Comparison of ENCODE assay signal across 9 cellular contexts in genomic region chr4:152189451-152190179, GRCh38.
DNase-seq lines count a peak whose midpoint lies in the region; ATAC-seq and TF ChIP-seq lines count a peak whose summit lies in the region.
"Had no signal": no experiment of that assay in that cellular context is flagged by ENCODE, and none has a peak within 500 bp of the region (broad histone marks: within the 10 kb centered on the region; RNA-seq: fewer than 3 reads in every experiment).

No MANE protein-coding gene starts in this region.

- H3K27ac Mint-ChIP-seq in glutamatergic neuron (ENCODE audit: unreplicated experiment), result peak overlapping the region; percentile 64

- in situ Hi-C loops in transverse colon (cut with MboI; ENCODE audit: low pct_ligation_motif_present in 1 of 4, low pct_unique_long_range_greater_than_20kb in 1 of 4, low sequenced_read_pairs in 3 of 4), result no loop called here

- intact Hi-C loops in posterior vena cava (cut with DNase I), result no loop called here
- intact Hi-C loops in transverse colon (cut with DNase I; ENCODE audit: low total_unique reads), result no loop called here

- H3K36me3 Mint-ChIP-seq in glutamatergic neuron (ENCODE audit: unreplicated experiment), result no peaks in the 10 kb centered on the region

- no peaks in the 10 kb centered on the region for H3K9me3 ChIP-seq in transverse colon

- ATAC-seq in GM18858 (IDR thresholded peaks at IDR 0.05; ENCODE audit: unreplicated experiment), result peak; percentile 88
- peak; percentile 91 for ATAC-seq in GM21619 (IDR thresholded peaks at IDR 0.05; ENCODE audit: unreplicated experiment)
- ATAC-seq in HG03457 (IDR thresholded peaks at IDR 0.05; ENCODE audit: unreplicated experiment), result peak; percentile 73
- ATAC-seq in HG03520 (IDR thresholded peaks at IDR 0.05; ENCODE audit: unreplicated experiment), result no peak

- H3K4me1 Mint-ChIP-seq in glutamatergic neuron (ENCODE audit: low read depth, unreplicated experiment), result peaks cover 13% of the 10 kb centered on the region

- peaks cover 6% of the 10 kb centered on the region for H3K27me3 Mint-ChIP-seq in glutamatergic neuron (ENCODE audit: unreplicated experiment)

- no peak for TF ChIP-seq CTCF in glutamatergic neuron (IDR thresholded peaks at IDR 0.05; ENCODE audit: partially characterized antibody, unreplicated experiment)
- TF ChIP-seq CTCF in transverse colon (IDR thresholded peaks at IDR 0.05), result no peak

- no peaks in the 10 kb centered on the region for H3K4me1 ChIP-seq in transverse colon

- no peaks in the 10 kb centered on the region for H3K27me3 ChIP-seq in transverse colon

- H3K36me3 ChIP-seq in transverse colon, result no peaks in the 10 kb centered on the region

- no peak overlapping the region for H3K4me3 ChIP-seq in transverse colon

- 14 to 51% methylated on average over 2 to 4 of the region's 4 CpGs for WGBS in transverse colon (ENCODE audit: low coverage in 1 of 2), 2 donors

- H3K4me3 Mint-ChIP-seq in glutamatergic neuron (ENCODE audit: unreplicated experiment), result no peak overlapping the region

- TF ChIP-seq EP300 in transverse colon (IDR thresholded peaks at IDR 0.05; ENCODE audit: low read depth), result no peak

- TF ChIP-seq POLR2A in transverse colon (IDR thresholded peaks at IDR 0.05), result no peak

- no peak overlapping the region for H3K27ac ChIP-seq in transverse colon

- peaks cover 1% of the 10 kb centered on the region for H3K9me3 Mint-ChIP-seq in glutamatergic neuron (ENCODE audit: unreplicated experiment)

- DNase-seq in glutamatergic neuron, result no peak
- no peak for DNase-seq in posterior vena cava (ENCODE audit: low spot score)
- DNase-seq in transverse colon, result no peak
- no peak for DNase-seq in NCI-H2227 treated with DMSO at 0.1 percent for 48 hours (lab: John Stamatoyannopoulos, UW)
- DNase-seq: stimulated activated CD4-positive, alpha-beta T cell treated with anti-CD3 and anti-CD28 coated beads, Interleukin-1b, Interleukin-23, amount 100 ng/mL, for 48 hours had no signal
